ENCODE assay signal across 1 cellular context in genomic region chr16:83808573-83809014, GRCh38.
TF ChIP-seq lines count a peak whose summit lies in the region.

No MANE protein-coding gene starts in this region.

TF ChIP-seq in GM23338, 12 proteins besides CTCF, POLR2A, EP300 and RAD21 (continued from another document):
- TF ChIP-seq ZNF462 (CRISPR knock-in tag; IDR thresholded peaks at IDR 0.05) (no peak), REST (IDR thresholded peaks at IDR 0.05; ENCODE audit: unreplicated experiment) (no peak), NANOG (IDR thresholded peaks at IDR 0.05; ENCODE audit: borderline replicate concordance) (no peak), STAT1 (IDR thresholded peaks at IDR 0.05; ENCODE audit: unreplicated experiment) (no peak), CREB1 (CRISPR knock-in tag; IDR thresholded peaks at IDR 0.05; ENCODE audit: low read depth) (no peak)
